In the genomic region with DNA sequence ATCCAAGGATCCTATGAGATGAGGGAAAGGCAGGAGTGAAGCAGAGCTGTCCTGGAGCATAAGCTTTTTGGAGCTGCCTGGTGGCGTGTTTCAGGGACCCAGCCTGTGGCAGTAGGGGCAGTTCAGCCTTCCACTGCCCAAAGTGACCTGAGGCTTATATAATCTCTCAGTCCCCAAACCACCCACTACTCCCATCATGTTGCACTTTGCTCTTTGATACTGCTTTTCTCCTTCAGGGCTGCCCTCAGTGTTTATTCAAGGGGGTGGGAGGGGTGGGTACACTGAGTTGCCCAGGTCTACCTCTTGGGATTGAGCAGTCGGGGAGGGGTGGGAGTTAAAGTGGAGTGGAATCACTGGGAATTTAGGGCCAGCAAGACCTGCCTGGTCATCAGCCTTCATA, we compare ENCODE assay signal across 32 cellular contexts. TPM values are rescaled to one million over a fixed set of nuclear protein-coding genes. Genes with fewer than 3 reads are reported as not detected.
"Had no signal": no experiment of that assay in that cellular context is flagged by ENCODE, and none has a peak within 500 bp of the region (broad histone marks: within the 10 kb centered on the region; RNA-seq: fewer than 3 reads in every experiment).

No MANE protein-coding gene starts in this region.

- H3K4me1 ChIP-seq: neural progenitor cell, parathyroid adenoma, psoas muscle, spleen, stomach, thyroid gland, tibial nerve, upper lobe of left lung, vagina had no signal

- ATAC-seq: naive thymus-derived CD8-positive, alpha-beta T cell; natural killer cell treated with Interleukin-12 subunit alpha and Interleukin-12 subunit beta and Interleukin-15 and Interleukin-18, amount 100 ng/mL, for 72 hours; psoas muscle; right cardiac atrium; sciatic nerve; stimulated activated naive B cell treated with anti-CD40 and anti-IgM and Interleukin-4, amounts not matched to agents 10 μg/mL and 1 μg/mL and 100 μg/mL, for 72 hours had no signal

- H3K27me3 ChIP-seq: neural progenitor cell, ovary, spleen, thyroid gland, tibial nerve, upper lobe of left lung, vagina had no signal

- H3K36me3 Mint-ChIP-seq: naive thymus-derived CD8-positive, alpha-beta T cell; natural killer cell treated with Interleukin-12 subunit alpha and Interleukin-12 subunit beta and Interleukin-15 and Interleukin-18, amount 100 ng/mL, for 72 hours had no signal

- H3K9me3 Mint-ChIP-seq: naive thymus-derived CD8-positive, alpha-beta T cell; natural killer cell treated with Interleukin-12 subunit alpha and Interleukin-12 subunit beta and Interleukin-15 and Interleukin-18, amount 100 ng/mL, for 72 hours; neural progenitor cell; stimulated activated naive B cell treated with anti-CD40 and anti-IgM and Interleukin-4, amounts not matched to agents 10 μg/mL and 1 μg/mL and 100 μg/mL, for 72 hours; stimulated activated naive CD8-positive, alpha-beta T cell treated with anti-CD3 and anti-CD28 coated beads, Interleukin-15, Interleukin-2, amounts not matched to agents 100 ng/mL and 50 ng/mL, for 24 hours had no signal

- H3K27ac Mint-ChIP-seq: naive thymus-derived CD8-positive, alpha-beta T cell; natural killer cell treated with Interleukin-12 subunit alpha and Interleukin-12 subunit beta and Interleukin-15 and Interleukin-18, amount 100 ng/mL, for 72 hours; neural progenitor cell; progenitor cell of endocrine pancreas; stimulated activated naive B cell treated with anti-CD40 and anti-IgM and Interleukin-4, amounts not matched to agents 10 μg/mL and 1 μg/mL and 100 μg/mL, for 72 hours; stimulated activated naive CD8-positive, alpha-beta T cell treated with anti-CD3 and anti-CD28 coated beads, Interleukin-15, Interleukin-2, amounts not matched to agents 100 ng/mL and 50 ng/mL, for 24 hours had no signal

- H3K36me3 ChIP-seq: neural progenitor cell, ovary, thoracic aorta, thyroid gland, upper lobe of left lung had no signal

- H3K9me3 ChIP-seq: ovary, psoas muscle, spleen, stomach, thoracic aorta, thyroid gland, tibial nerve, upper lobe of left lung, vagina had no signal

- H3K4me3 Mint-ChIP-seq: naive thymus-derived CD8-positive, alpha-beta T cell; natural killer cell treated with Interleukin-12 subunit alpha and Interleukin-12 subunit beta and Interleukin-15 and Interleukin-18, amount 100 ng/mL, for 72 hours; neural progenitor cell; stimulated activated naive B cell treated with anti-CD40 and anti-IgM and Interleukin-4, amounts not matched to agents 10 μg/mL and 1 μg/mL and 100 μg/mL, for 72 hours; stimulated activated naive CD8-positive, alpha-beta T cell treated with anti-CD3 and anti-CD28 coated beads, Interleukin-15, Interleukin-2, amounts not matched to agents 100 ng/mL and 50 ng/mL, for 24 hours had no signal

- DNase-seq: naive thymus-derived CD8-positive, alpha-beta T cell; occipital lobe; ovary; psoas muscle; right cardiac atrium; spleen; stimulated activated CD4-positive, alpha-beta T cell treated with anti-CD3 and anti-CD28 coated beads, Interleukin-12 subunit alpha, Interleukin-12 subunit beta, amount 100 ng/mL, for 4 hours; stimulated activated CD4-positive, alpha-beta T cell treated with anti-CD3 and anti-CD28 coated beads, Interleukin-1b, Interleukin-23, amount 100 ng/mL, for 48 hours; stimulated activated CD4-positive, alpha-beta T cell treated with anti-CD3 and anti-CD28 coated beads, Interleukin-4, amount 100 ng/mL, for 1 hour; stimulated activated CD4-positive, alpha-beta T cell treated with anti-CD3 and anti-CD28 coated beads, Interleukin-4, amount 100 ng/mL, for 4 hours; stimulated activated CD8-positive, alpha-beta memory T cell treated with anti-CD3 and anti-CD28 coated beads, Interleukin-4, amount 100 ng/mL, for 48 hours; stimulated activated naive B cell treated with anti-CD40 and anti-IgM and Interleukin-4, amounts not matched to agents 10 μg/mL and 1 μg/mL and 100 μg/mL, for 72 hours; stimulated activated naive CD4-positive, alpha-beta T cell treated with Interleukin-2 at 50 U/mL for 16 hours; stomach; thyroid gland; trophoblast cell had no signal

- H3K9ac ChIP-seq: neural progenitor cell, parathyroid adenoma had no signal

- H3K4me1 Mint-ChIP-seq: naive thymus-derived CD8-positive, alpha-beta T cell; neural progenitor cell; stimulated activated naive B cell treated with anti-CD40 and anti-IgM and Interleukin-4, amounts not matched to agents 10 μg/mL and 1 μg/mL and 100 μg/mL, for 72 hours had no signal

- H3K4me3 ChIP-seq: neural progenitor cell, ovary, psoas muscle, skin epidermis, smooth muscle cell, spleen, stomach, thoracic aorta, thyroid gland, tibial nerve, upper lobe of left lung, vagina had no signal

- H3K27me3 Mint-ChIP-seq: natural killer cell treated with Interleukin-12 subunit alpha and Interleukin-12 subunit beta and Interleukin-15 and Interleukin-18, amount 100 ng/mL, for 72 hours; progenitor cell of endocrine pancreas; stimulated activated naive CD8-positive, alpha-beta T cell treated with anti-CD3 and anti-CD28 coated beads, Interleukin-15, Interleukin-2, amounts not matched to agents 100 ng/mL and 50 ng/mL, for 24 hours had no signal

- H3K27ac ChIP-seq: neural progenitor cell, ovary, parathyroid adenoma, psoas muscle, skin epidermis, spleen, stomach, thoracic aorta, thyroid gland, tibial nerve, upper lobe of left lung, vagina had no signal

RNA-seq across cellular contexts. Expression of a gene that starts 14.7 kb away (rescaled TPM):
- total RNA-seq: naive thymus-derived CD8-positive, alpha-beta T cell; natural killer cell treated with Interleukin-12 subunit alpha and Interleukin-12 subunit beta and Interleukin-15 and Interleukin-18, amount 100 ng/mL, for 72 hours; occipital lobe; osteoblast; psoas muscle; right cardiac atrium; sciatic nerve; smooth muscle cell; subcutaneous adipose tissue; thoracic aorta; thyroid gland; ureter; vagina had no signal
- polyA plus RNA-seq: naive thymus-derived CD8-positive, alpha-beta T cell; neural cell; ovary; right cardiac atrium; smooth muscle cell; stomach had no signal
